20 cellular contexts compared by ENCODE assay signal in genomic region chr1:108817811-108818210, GRCh38. TPM values are rescaled to one million over a fixed set of nuclear protein-coding genes. Genes with fewer than 3 reads are reported as not detected.
DNase-seq lines count a peak whose midpoint lies in the region; ATAC-seq and TF ChIP-seq lines count a peak whose summit lies in the region.
"Had no signal": no experiment of that assay in that cellular context is flagged by ENCODE, and none has a peak within 500 bp of the region (broad histone marks: within the 10 kb centered on the region; RNA-seq: fewer than 3 reads in every experiment).

No MANE protein-coding gene starts in this region.

- no peaks in the 10 kb centered on the region for H3K9me3 ChIP-seq in SJCRH30 (replicated peaks)
- H3K9me3 ChIP-seq in neuronal stem cell (replicated peaks in 1 of 2; ENCODE audit: control insufficient read depth in 2 of 2, insufficient read depth in 1 of 2, low read depth in 1 of 2, low read length in 2 of 2): peaks cover 0 to 5% of the 10 kb centered on the region in 2 donors
- H3K9me3 ChIP-seq: suprapubic skin had no signal

- peak overlapping the region; percentile 56 for H3K18ac ChIP-seq in neuronal stem cell (ENCODE audit: low read length)

- no peak overlapping the region for H3K4ac ChIP-seq in neuronal stem cell (ENCODE audit: low read length)

- no peaks in the 10 kb centered on the region for H3K79me1 ChIP-seq in neuronal stem cell (ENCODE audit: low read depth, low read length)

- peaks cover 21% of the 10 kb centered on the region for H3K4me1 ChIP-seq in GM23338 (ENCODE audit: insufficient read depth)
- peaks cover 13% of the 10 kb centered on the region for H3K4me1 ChIP-seq in SJCRH30
- peaks cover 9 to 19% of the 10 kb centered on the region in 2 donors for H3K4me1 ChIP-seq in neuronal stem cell (ENCODE audit: control insufficient read depth in 2 of 2, insufficient read depth in 1 of 2, low read depth in 1 of 2, low read length in 2 of 2)

- peak in 1 of 2 experiments; percentile 29; a peak in 3 of 4 replicates for TF ChIP-seq CTCF in GM23338 (conservative IDR thresholded peaks at IDR 0.05; ENCODE audit: low read depth in 2 of 2)

- H3K9ac ChIP-seq in neuronal stem cell (ENCODE audit: low read depth, low read length, poor library complexity): no peak overlapping the region

- no peak overlapping the region for H2BK12ac ChIP-seq in neuronal stem cell (ENCODE audit: low read length)

- no peak overlapping the region for H3K27ac Mint-ChIP-seq in GM23338
- H3K27ac Mint-ChIP-seq: activated CD4-positive, alpha-beta memory T cell treated with anti-CD3 and anti-CD28 coated beads for 36 hours; activated naive CD4-positive, alpha-beta T cell treated with anti-CD3 and anti-CD28 coated beads for 36 hours; CD8-positive, alpha-beta memory T cell; effector memory CD8-positive, alpha-beta T cell; T-helper 17 cell had no signal

- H3K4me2 ChIP-seq in GM23338 (no peak overlapping the region), neuronal stem cell (ENCODE audit: insufficient read depth, low read length, poor library complexity, severe bottlenecking) (no peak overlapping the region)

- peak; percentile 75 for ATAC-seq in GM23338
- ATAC-seq in esophagus mucosa: peak; percentile 19
- ATAC-seq in HG03565 (IDR thresholded peaks at IDR 0.05; ENCODE audit: unreplicated experiment): no peak
- ATAC-seq in HG02885 (IDR thresholded peaks at IDR 0.05; ENCODE audit: poor library complexity, unreplicated experiment): no peak
- ATAC-seq: activated T-cell treated with anti-CD3 and anti-CD28 coated beads, Interleukin-2, amount 50 U/mL, for 4 hours; effector memory CD8-positive, alpha-beta T cell; T-helper 17 cell had no signal

- peak overlapping the region; percentile 45; the same call in 1 of the 2 replicates for H2AFZ ChIP-seq in GM23338
- peak overlapping the region; percentile 15 for H2AFZ ChIP-seq in neuronal stem cell (ENCODE audit: low read length)

- H3K36me3 Mint-ChIP-seq in GM23338 (ENCODE audit: low read depth): no peaks in the 10 kb centered on the region
- H3K36me3 Mint-ChIP-seq: activated CD4-positive, alpha-beta memory T cell treated with anti-CD3 and anti-CD28 coated beads for 36 hours; CD8-positive, alpha-beta memory T cell; mesothelial cell of epicardium had no signal

- H3K4me3 ChIP-seq in GM23338 (no peak overlapping the region), SJCRH30 (peak overlapping the region; percentile 49), neuronal stem cell (ENCODE audit: low read length in 2 of 2) (no peak overlapping the region)

- no peaks in the 10 kb centered on the region for H3K79me2 ChIP-seq in GM23338 (replicated peaks; ENCODE audit: insufficient read depth)

- no peak overlapping the region for H4K91ac ChIP-seq in neuronal stem cell (ENCODE audit: low read depth, low read length, poor library complexity)

- H2BK5ac ChIP-seq in neuronal stem cell (ENCODE audit: low read length): no peak overlapping the region

- H3K23ac ChIP-seq in neuronal stem cell (ENCODE audit: low read depth, low read length, poor library complexity): no peak overlapping the region

- no peak overlapping the region for H3K4me3 Mint-ChIP-seq in GM23338
- H3K4me3 Mint-ChIP-seq: activated CD4-positive, alpha-beta memory T cell treated with anti-CD3 and anti-CD28 coated beads for 36 hours; activated naive CD4-positive, alpha-beta T cell treated with anti-CD3 and anti-CD28 coated beads for 36 hours; activated T-cell treated with anti-CD3 and anti-CD28 coated beads, Interleukin-2, amount 50 U/mL, for 4 hours; CD8-positive, alpha-beta memory T cell; effector memory CD8-positive, alpha-beta T cell; mesothelial cell of epicardium; T-helper 17 cell had no signal

- no peaks in the 10 kb centered on the region for H3F3A ChIP-seq in GM23338 (replicated peaks; ENCODE audit: low read depth)

- no peak overlapping the region for H2AK5ac ChIP-seq in neuronal stem cell (ENCODE audit: low read depth, low read length)

- H3K9me2 ChIP-seq in GM23338 (ENCODE audit: insufficient read depth): no peaks in the 10 kb centered on the region; the same call in 1 of the 2 replicates

- no peak overlapping the region for H4K8ac ChIP-seq in neuronal stem cell (ENCODE audit: low read depth, low read length)

- H2BK120ac ChIP-seq in neuronal stem cell (ENCODE audit: low read depth, low read length): no peak overlapping the region

- DNase-seq in GM23338 (ENCODE audit: low spot score): peak; percentile 37
- no peak for DNase-seq in SJCRH30
- no peak for DNase-seq in neuronal stem cell (ENCODE audit: low spot score)
- no peak for DNase-seq in activated T-cell treated with anti-CD3 and anti-CD28 coated beads for 4 hours
- no peak for DNase-seq in NCI-H146 (lab: John Stamatoyannopoulos, UW)
- DNase-seq: activated CD4-positive, alpha-beta memory T cell treated with anti-CD3 and anti-CD28 coated beads for 36 hours; activated naive CD4-positive, alpha-beta T cell treated with anti-CD3 and anti-CD28 coated beads for 36 hours; activated T-cell treated with anti-CD3 and anti-CD28 coated beads, Interleukin-2, amount 50 U/mL, for 4 hours; CD8-positive, alpha-beta memory T cell; effector memory CD8-positive, alpha-beta T cell; Karpas-422; kidney glomerular epithelial cell; NCI-H2171; T-helper 17 cell had no signal

- no peaks in the 10 kb centered on the region for H3K27me3 ChIP-seq in GM23338 (ENCODE audit: insufficient read depth)
- no peaks in the 10 kb centered on the region for H3K27me3 ChIP-seq in SJCRH30
- no peaks in the 10 kb centered on the region for H3K27me3 ChIP-seq in neuronal stem cell (ENCODE audit: control insufficient read depth in 3 of 3, insufficient read depth in 3 of 3, low read depth in 1 of 3, low read length in 3 of 3)
- H3K27me3 ChIP-seq: suprapubic skin had no signal

- no peaks in the 10 kb centered on the region for H3K36me3 ChIP-seq in GM23338 (ENCODE audit: insufficient read depth)
- no peaks in the 10 kb centered on the region for H3K36me3 ChIP-seq in SJCRH30
- no peaks in the 10 kb centered on the region for H3K36me3 ChIP-seq in neuronal stem cell (replicated peaks in 1 of 2; ENCODE audit: control insufficient read depth in 2 of 2, insufficient read depth in 2 of 2, low read length in 2 of 2)
- H3K36me3 ChIP-seq: suprapubic skin had no signal

- H3K9me3 Mint-ChIP-seq in GM23338: no peaks in the 10 kb centered on the region
- H3K9me3 Mint-ChIP-seq: activated CD4-positive, alpha-beta memory T cell treated with anti-CD3 and anti-CD28 coated beads for 36 hours; activated naive CD4-positive, alpha-beta T cell treated with anti-CD3 and anti-CD28 coated beads for 36 hours; activated T-cell treated with anti-CD3 and anti-CD28 coated beads, Interleukin-2, amount 50 U/mL, for 4 hours; CD8-positive, alpha-beta memory T cell; effector memory CD8-positive, alpha-beta T cell; mesothelial cell of epicardium had no signal

- no peak overlapping the region for H3K14ac ChIP-seq in neuronal stem cell (ENCODE audit: low read length)

- H3K4me1 Mint-ChIP-seq in GM23338: peaks cover 26% of the 10 kb centered on the region
- H3K4me1 Mint-ChIP-seq: CD8-positive, alpha-beta memory T cell; T-helper 17 cell had no signal

- H3K27ac ChIP-seq in GM23338 (ENCODE audit: low read depth) (no peak overlapping the region), SJCRH30 (peak overlapping the region; percentile 97), neuronal stem cell (replicated peaks; ENCODE audit: low read length) (no peak overlapping the region)
- H3K27ac ChIP-seq: VCaP had no signal

- no peak overlapping the region for H2BK15ac ChIP-seq in neuronal stem cell (ENCODE audit: low read length)

- no peaks in the 10 kb centered on the region for H4K20me1 ChIP-seq in GM23338 (replicated peaks; ENCODE audit: insufficient read depth)

- peaks cover 2% of the 10 kb centered on the region for H3K27me3 Mint-ChIP-seq in GM23338 (ENCODE audit: insufficient read depth, low read depth, poor library complexity)
- H3K27me3 Mint-ChIP-seq: activated CD4-positive, alpha-beta memory T cell treated with anti-CD3 and anti-CD28 coated beads for 36 hours had no signal

TF ChIP-seq in GM23338, 12 proteins besides CTCF, POLR2A, EP300 and RAD21 (continues in another document):
- TF ChIP-seq JUNB (IDR thresholded peaks at IDR 0.05; ENCODE audit: unreplicated experiment) (no peak), EZH2 (IDR thresholded peaks at IDR 0.05; ENCODE audit: low read depth, unreplicated experiment) (no peak), REST (IDR thresholded peaks at IDR 0.05; ENCODE audit: unreplicated experiment) (no peak)

RNA-seq across cellular contexts. Expression of gene AKNAD1, which starts 39.1 kb away (rescaled TPM):
- total RNA-seq in GM23338 (2014; rRNA removed; shearing (Covaris generic)): not detected in 2 replicates
- polyA plus RNA-seq in GM23338 (2016; fragmentation: Nextera tagmentation; extraction: Ambion mirVana): not detected in 2 replicates
- 0.30 and 0.87 TPM in 2 replicates for total RNA-seq in SJCRH30 (2014; rRNA removed; shearing (Covaris generic))
- total RNA-seq in esophagus mucosa: 1.00 TPM
- polyA plus RNA-seq in neuronal stem cell (2013, experiment 1 of 2): 0.04 TPM
- polyA plus RNA-seq in neuronal stem cell (2013, experiment 2 of 2): not detected
- total RNA-seq: activated CD4-positive, alpha-beta memory T cell treated with anti-CD3 and anti-CD28 coated beads for 36 hours; activated naive CD4-positive, alpha-beta T cell treated with anti-CD3 and anti-CD28 coated beads for 36 hours; activated T-cell treated with anti-CD3 and anti-CD28 coated beads, Interleukin-2, amount 50 U/mL, for 4 hours; CD8-positive, alpha-beta memory T cell; mesothelial cell of epicardium; T-helper 17 cell had no signal
- polyA plus RNA-seq: CD8-positive, alpha-beta memory T cell had no signal

RNA-seq across cellular contexts. Expression of gene GPSM2, which starts 59.0 kb away (rescaled TPM):
- total RNA-seq in GM23338 (2014; rRNA removed; shearing (Covaris generic)): 11.2 and 14.1 TPM in 2 replicates
- 5.5 and 9.8 TPM in 2 replicates for polyA plus RNA-seq in GM23338 (2016; fragmentation: Nextera tagmentation; extraction: Ambion mirVana)
- 40.1 and 40.4 TPM in 2 replicates for total RNA-seq in SJCRH30 (2014; rRNA removed; shearing (Covaris generic))
- 54.5 TPM for total RNA-seq in esophagus mucosa
- 27.8 TPM for polyA plus RNA-seq in neuronal stem cell (2013, experiment 1 of 2)
- polyA plus RNA-seq in neuronal stem cell (2013, experiment 2 of 2): 26.6 TPM

Comparison
In these comparisons a context has a peak if more than half of its experiments do, and no peak if none do; other contexts are left out.
1. ATAC-seq: peak in GM23338 (single experiment) and esophagus mucosa (single experiment); none in HG03565 (single experiment) and HG02885 (single experiment).